In genomic region chr6:145891126-145891525, GRCh38 we compare ENCODE assay signal across 23 cellular contexts.
DNase-seq lines count a peak whose midpoint lies in the region; ATAC-seq and TF ChIP-seq lines count a peak whose summit lies in the region.
"Had no signal": no experiment of that assay in that cellular context is flagged by ENCODE, and none has a peak within 500 bp of the region (broad histone marks: within the 10 kb centered on the region; RNA-seq: fewer than 3 reads in every experiment).

No MANE protein-coding gene starts in this region.

- H3K4me3 Mint-ChIP-seq in MCF 10A (ENCODE audit: unreplicated experiment): no peak overlapping the region
- H3K4me3 Mint-ChIP-seq: activated naive CD8-positive, alpha-beta T cell; CD4-positive, alpha-beta T cell; naive thymus-derived CD4-positive, alpha-beta T cell; T-helper 2 cell treated with Interferon-gamma antibody and Interleukin-4, amounts not matched to agents 5 μg/mL and 100 μg/mL, for 36 hours had no signal

- H3K27me3 Mint-ChIP-seq in MCF 10A (ENCODE audit: insufficient read depth, unreplicated experiment): no peaks in the 10 kb centered on the region
- H3K27me3 Mint-ChIP-seq: activated naive CD8-positive, alpha-beta T cell; CD4-positive, alpha-beta T cell; naive thymus-derived CD4-positive, alpha-beta T cell had no signal

- in situ Hi-C loops in brain microvascular endothelial cell (cut with HindIII; ENCODE audit: low pct_ligation_motif_present, low sequenced_read_pairs): no loop called here

- H3K4me3 ChIP-seq in ACC112 (ENCODE audit: low read depth, low read length) (no peak overlapping the region), brain microvascular endothelial cell (ENCODE audit: low read depth, low read length) (no peak overlapping the region), SJCRH30 (no peak overlapping the region)
- H3K4me3 ChIP-seq: breast epithelium, dorsolateral prefrontal cortex had no signal

- ATAC-seq in GM21390 (IDR thresholded peaks at IDR 0.05; ENCODE audit: unreplicated experiment): no peak
- ATAC-seq: esophagus mucosa; naive thymus-derived CD4-positive, alpha-beta T cell had no signal

- TF ChIP-seq CTCF in brain microvascular endothelial cell (IDR thresholded peaks at IDR 0.05; ENCODE audit: low read depth, low read length, missing control alignments) (no peak), MCF 10A (IDR thresholded peaks at IDR 0.05; ENCODE audit: unreplicated experiment) (no peak)

- H3K36me3 Mint-ChIP-seq in MCF 10A (ENCODE audit: insufficient read depth, unreplicated experiment): peaks cover 25% of the 10 kb centered on the region

- H3K27me3 ChIP-seq in ACC112 (ENCODE audit: insufficient read depth, low read length) (no peaks in the 10 kb centered on the region), brain microvascular endothelial cell (replicated peaks) (no peaks in the 10 kb centered on the region), SJCRH30 (no peaks in the 10 kb centered on the region)
- H3K27me3 ChIP-seq: breast epithelium, dorsolateral prefrontal cortex had no signal

- peaks cover 4% of the 10 kb centered on the region for H3K36me3 ChIP-seq in ACC112 (ENCODE audit: insufficient read depth, low read length)
- H3K36me3 ChIP-seq in brain microvascular endothelial cell (replicated peaks): no peaks in the 10 kb centered on the region
- H3K36me3 ChIP-seq in SJCRH30: peaks cover 27% of the 10 kb centered on the region
- H3K36me3 ChIP-seq: breast epithelium had no signal

- no peaks in the 10 kb centered on the region for H3K79me2 ChIP-seq in ACC112 (ENCODE audit: control insufficient read depth, insufficient read depth, low read length, unreplicated experiment)
- H3K79me2 ChIP-seq: parathyroid adenoma had no signal

- POLR2A ChIA-PET in MCF 10A (lab: Yijun Ruan, JAX): no interaction called here

- no peak overlapping the region for H2AFZ ChIP-seq in ACC112 (ENCODE audit: low read length, unreplicated experiment)
- H2AFZ ChIP-seq: parathyroid adenoma had no signal

- no TSS peak for BruUV-seq in MCF 10A (replicated peaks; lab: Mats Ljungman, UMichigan)

- no peaks in the 10 kb centered on the region for H3K4me1 Mint-ChIP-seq in MCF 10A (ENCODE audit: insufficient read depth, unreplicated experiment)

- H3K4me1 ChIP-seq in ACC112 (ENCODE audit: control insufficient read depth, insufficient read depth, low read length, unreplicated experiment) (peaks cover 9% of the 10 kb centered on the region), SJCRH30 (no peaks in the 10 kb centered on the region)
- H3K4me1 ChIP-seq: breast epithelium, parathyroid adenoma had no signal

- CTCF ChIA-PET in MCF 10A (lab: Yijun Ruan, JAX): no interaction called here

- intact Hi-C loops in MCF 10A (cut with micrococcal nuclease): no loop called here

- H3K9me3 ChIP-seq in SJCRH30 (replicated peaks): no peaks in the 10 kb centered on the region
- H3K9me3 ChIP-seq: breast epithelium had no signal

- peak overlapping the region; percentile 40; the same call in 1 of the 2 replicates for H3K27ac ChIP-seq in ACC112 (ENCODE audit: low read depth, low read length)
- H3K27ac ChIP-seq in brain microvascular endothelial cell: peak overlapping the region; percentile 76
- H3K27ac ChIP-seq in SJCRH30: no peak overlapping the region
- H3K27ac ChIP-seq: breast epithelium, dorsolateral prefrontal cortex, parathyroid adenoma had no signal

- no peaks in the 10 kb centered on the region for H3K9me3 Mint-ChIP-seq in MCF 10A (ENCODE audit: unreplicated experiment)
- H3K9me3 Mint-ChIP-seq: CD4-positive, alpha-beta T cell; naive thymus-derived CD4-positive, alpha-beta T cell; T-helper 2 cell treated with Interferon-gamma antibody and Interleukin-4, amounts not matched to agents 5 μg/mL and 100 μg/mL, for 36 hours had no signal

- H3K27ac Mint-ChIP-seq in MCF 10A (ENCODE audit: low read depth, unreplicated experiment): no peak overlapping the region
- H3K27ac Mint-ChIP-seq: activated naive CD8-positive, alpha-beta T cell; CD4-positive, alpha-beta T cell; naive thymus-derived CD4-positive, alpha-beta T cell; T-helper 2 cell treated with Interferon-gamma antibody and Interleukin-4, amounts not matched to agents 5 μg/mL and 100 μg/mL, for 36 hours had no signal

- DNase-seq in H4 (ENCODE audit: low spot score) (peak; percentile 12), brain microvascular endothelial cell (peak; percentile 82), iris pigment epithelial cell (ENCODE audit: low read depth) (peak; percentile 96), SJCRH30 (no peak), HuH-7 (ENCODE audit: low spot score) (no peak), MCF 10A (ENCODE audit: unreplicated experiment) (no peak)
- DNase-seq: 8988T; activated T-cell treated with anti-CD3 and anti-CD28 coated beads, Interleukin-2, amount 50 U/mL, for 48 hours; CD4-positive, alpha-beta T cell; dorsolateral prefrontal cortex; Kasumi-1; mammary epithelial cell; naive thymus-derived CD4-positive, alpha-beta T cell; NCI-H1436; NCI-H2171; stimulated activated CD4-positive, alpha-beta T cell treated with anti-CD3 and anti-CD28 coated beads, Interleukin-4, amount 100 ng/mL, for 24 hours had no signal

Comparison
In these comparisons a context has a peak if more than half of its experiments do, and no peak if none do; other contexts are left out.
1. DNase-seq: peak in H4 (single experiment), brain microvascular endothelial cell (single experiment) and iris pigment epithelial cell (single experiment); none in SJCRH30 (0 of 2), HuH-7 (single experiment) and MCF 10A (single experiment).